19 cellular contexts compared by ENCODE assay signal in genomic region chr2:69988086-69988635, GRCh38. TPM values are rescaled to one million over a fixed set of nuclear protein-coding genes. Genes with fewer than 3 reads are reported as not detected.
A peak's percentile ranks its signal among the peaks of the same experiment; 100 is the strongest.
DNase-seq lines count a peak whose midpoint lies in the region; ATAC-seq lines count a peak whose summit lies in the region.
"Had no signal": no experiment of that assay in that cellular context is flagged by ENCODE, and none has a peak within 500 bp of the region (broad histone marks: within the 10 kb centered on the region; RNA-seq: fewer than 3 reads in every experiment).

No MANE protein-coding gene starts in this region.

- H3K27ac Mint-ChIP-seq in activated CD4-positive, alpha-beta T cell treated with anti-CD3 and anti-CD28 coated beads for 36 hours, result peak overlapping the region; percentile 1
- peak overlapping the region; percentile 19 for H3K27ac Mint-ChIP-seq in stimulated activated naive CD8-positive, alpha-beta T cell treated with anti-CD3 and anti-CD28 coated beads, Interleukin-15, Interleukin-2, amounts not matched to agents 100 ng/mL and 50 ng/mL, for 24 hours
- H3K27ac Mint-ChIP-seq in naive thymus-derived CD4-positive, alpha-beta T cell, result peak overlapping the region in 5 of 9 donors; percentile 1 to 43 (median 17)

- no peaks in the 10 kb centered on the region for H3K36me3 Mint-ChIP-seq in activated CD4-positive, alpha-beta T cell treated with anti-CD3 and anti-CD28 coated beads for 36 hours (ENCODE audit: low read depth)
- no peaks in the 10 kb centered on the region for H3K36me3 Mint-ChIP-seq in stimulated activated naive CD8-positive, alpha-beta T cell treated with anti-CD3 and anti-CD28 coated beads, Interleukin-15, Interleukin-2, amounts not matched to agents 100 ng/mL and 50 ng/mL, for 24 hours (ENCODE audit: low read depth)
- peaks cover 0 to 15% (median 4%) of the 10 kb centered on the region in 5 donors for H3K36me3 Mint-ChIP-seq in naive thymus-derived CD4-positive, alpha-beta T cell

- peaks cover 3% of the 10 kb centered on the region for H3K4me1 Mint-ChIP-seq in activated CD4-positive, alpha-beta T cell treated with anti-CD3 and anti-CD28 coated beads for 36 hours
- peaks cover 6% of the 10 kb centered on the region for H3K4me1 Mint-ChIP-seq in stimulated activated naive CD8-positive, alpha-beta T cell treated with anti-CD3 and anti-CD28 coated beads, Interleukin-15, Interleukin-2, amounts not matched to agents 100 ng/mL and 50 ng/mL, for 24 hours (ENCODE audit: low read depth)
- peaks cover 0 to 11% (median 0%) of the 10 kb centered on the region in 7 donors for H3K4me1 Mint-ChIP-seq in naive thymus-derived CD4-positive, alpha-beta T cell

- CTCF ChIA-PET in activated CD4-positive, alpha-beta T cell treated with anti-CD3 and anti-CD28 coated beads for 36 hours (lab: Charles Lee), result no interaction called here
- CTCF ChIA-PET in naive thymus-derived CD4-positive, alpha-beta T cell (lab: Charles Lee), result interaction anchor here (0.6 kb wide), 1 partner anchor 368 kb away, joined by 3 read pairs; no protein-coding TSS in a partner anchor

- intact Hi-C loops in activated CD4-positive, alpha-beta T cell treated with anti-CD3 and anti-CD28 coated beads for 36 hours (cut with DNase I, micrococcal nuclease), result no loop called here
- intact Hi-C loops in naive thymus-derived CD4-positive, alpha-beta T cell (cut with micrococcal nuclease), result no loop called here

- H3K27ac ChIP-seq in naive thymus-derived CD4-positive, alpha-beta T cell (ENCODE audit: low read depth, low read length), result no peak overlapping the region
- H3K27ac ChIP-seq: 22Rv1, C4-2B had no signal

- H3K4me3 Mint-ChIP-seq in activated CD4-positive, alpha-beta T cell treated with anti-CD3 and anti-CD28 coated beads for 36 hours, result no peak overlapping the region
- H3K4me3 Mint-ChIP-seq in stimulated activated naive CD8-positive, alpha-beta T cell treated with anti-CD3 and anti-CD28 coated beads, Interleukin-15, Interleukin-2, amounts not matched to agents 100 ng/mL and 50 ng/mL, for 24 hours, result no peak overlapping the region
- H3K4me3 Mint-ChIP-seq in naive thymus-derived CD4-positive, alpha-beta T cell, result no peak overlapping the region

- no peaks in the 10 kb centered on the region for H3K36me3 ChIP-seq in naive thymus-derived CD4-positive, alpha-beta T cell (ENCODE audit: control insufficient read depth in 2 of 3, insufficient read depth in 3 of 3, low read length in 3 of 3)

- no peaks in the 10 kb centered on the region for H3K9me3 Mint-ChIP-seq in activated CD4-positive, alpha-beta T cell treated with anti-CD3 and anti-CD28 coated beads for 36 hours (ENCODE audit: low read depth)
- H3K9me3 Mint-ChIP-seq in stimulated activated naive CD8-positive, alpha-beta T cell treated with anti-CD3 and anti-CD28 coated beads, Interleukin-15, Interleukin-2, amounts not matched to agents 100 ng/mL and 50 ng/mL, for 24 hours, result no peaks in the 10 kb centered on the region
- peaks cover 0 to 2% (median 0%) of the 10 kb centered on the region in 11 donors for H3K9me3 Mint-ChIP-seq in naive thymus-derived CD4-positive, alpha-beta T cell

- peak; percentile 64 for ATAC-seq in activated CD4-positive, alpha-beta T cell treated with anti-CD3 and anti-CD28 coated beads for 36 hours
- no peak for ATAC-seq in stimulated activated naive CD8-positive, alpha-beta T cell treated with anti-CD3 and anti-CD28 coated beads, Interleukin-15, Interleukin-2, amounts not matched to agents 100 U/mL and 50 U/mL, for 24 hours
- no peak for ATAC-seq in naive thymus-derived CD4-positive, alpha-beta T cell
- ATAC-seq in left lobe of liver, result no peak
- ATAC-seq: HepG2 had no signal

- DNase-seq in activated CD4-positive, alpha-beta T cell treated with anti-CD3 and anti-CD28 coated beads for 36 hours, result peak; percentile 30
- no peak for DNase-seq in activated CD4-positive, alpha-beta T cell treated with anti-CD3 and anti-CD28 coated beads for 4 hours
- no peak for DNase-seq in stimulated activated naive CD8-positive, alpha-beta T cell treated with anti-CD3 and anti-CD28 coated beads, Interleukin-15, Interleukin-2, amounts not matched to agents 100 U/mL and 50 U/mL, for 24 hours
- no peak for DNase-seq in naive thymus-derived CD4-positive, alpha-beta T cell
- DNase-seq in left lobe of liver (ENCODE audit: low spot score) (no peak), NAMALWA (ENCODE audit: low spot score) (no peak)
- DNase-seq in stimulated activated CD4-positive, alpha-beta T cell treated with anti-CD3 and anti-CD28 coated beads, Interleukin-4, amount 100 ng/mL, for 24 hours, result no peak
- DNase-seq: AML-193; DMS79 treated with DMSO at 0.1 percent for 48 hours; KBM-7; NCI-H187; NCI-H2107; NCI-H510A; NCI-H748 treated with DMSO at 0.1 percent for 48 hours; NK-92 treated with Interleukin-12 subunit alpha and Interleukin-12 subunit beta, amount 100 ng/mL, for 24 hours had no signal

- no peak overlapping the region for H3K4me3 ChIP-seq in naive thymus-derived CD4-positive, alpha-beta T cell (ENCODE audit: low read length)

- H3K27me3 Mint-ChIP-seq in activated CD4-positive, alpha-beta T cell treated with anti-CD3 and anti-CD28 coated beads for 36 hours, result no peaks in the 10 kb centered on the region
- H3K27me3 Mint-ChIP-seq in stimulated activated naive CD8-positive, alpha-beta T cell treated with anti-CD3 and anti-CD28 coated beads, Interleukin-15, Interleukin-2, amounts not matched to agents 100 ng/mL and 50 ng/mL, for 24 hours, result no peaks in the 10 kb centered on the region
- no peaks in the 10 kb centered on the region for H3K27me3 Mint-ChIP-seq in naive thymus-derived CD4-positive, alpha-beta T cell

- POLR2A ChIA-PET in activated CD4-positive, alpha-beta T cell treated with anti-CD3 and anti-CD28 coated beads for 36 hours (lab: Charles Lee), result no interaction called here
- POLR2A ChIA-PET in naive thymus-derived CD4-positive, alpha-beta T cell (lab: Charles Lee), result no interaction called here

- no peaks in the 10 kb centered on the region for H3K9me3 ChIP-seq in naive thymus-derived CD4-positive, alpha-beta T cell (ENCODE audit: control insufficient read depth in 2 of 3, low read length in 3 of 3)

- no peaks in the 10 kb centered on the region for H3K4me1 ChIP-seq in naive thymus-derived CD4-positive, alpha-beta T cell (ENCODE audit: control insufficient read depth in 2 of 2, insufficient read depth in 2 of 2, low read length in 2 of 2)

- no peaks in the 10 kb centered on the region for H3K27me3 ChIP-seq in naive thymus-derived CD4-positive, alpha-beta T cell (ENCODE audit: control insufficient read depth in 2 of 2, insufficient read depth in 2 of 2, low read length in 2 of 2)

RNA-seq across cellular contexts. Expression of gene ASPRV1, which starts 26.7 kb away (rescaled TPM):
- total RNA-seq in activated CD4-positive, alpha-beta T cell treated with anti-CD3 and anti-CD28 coated beads for 36 hours, result under 1 TPM; 0.32 to 0.73 TPM
- 1 to 10 TPM; 1.7 to 2.9 (median 2.3) TPM for total RNA-seq in naive thymus-derived CD4-positive, alpha-beta T cell
- polyA plus RNA-seq in naive thymus-derived CD4-positive, alpha-beta T cell, result 1 to 10 TPM in 1 of 2 donors, under 1 TPM in 1; 0.91 to 1.2 TPM
- total RNA-seq in left lobe of liver, result 0.78 TPM
